Comparison of ENCODE assay signal across 9 cellular contexts in genomic region chr7:47327698-47328391, GRCh38.
DNase-seq lines count a peak whose midpoint lies in the region; FAIRE-seq and TF ChIP-seq lines count a peak whose summit lies in the region.
"Had no signal": no experiment of that assay in that cellular context is flagged by ENCODE, and none has a peak within 500 bp of the region (broad histone marks: within the 10 kb centered on the region; RNA-seq: fewer than 3 reads in every experiment).

No MANE protein-coding gene starts in this region.

- H3K4me2 ChIP-seq in endothelial cell of umbilical vein (ENCODE audit: insufficient read depth, low read length), result peak overlapping the region; percentile 33

- peak overlapping the region; percentile 5 for H3K9ac ChIP-seq in endothelial cell of umbilical vein (replicated peaks; ENCODE audit: extremely low read depth, insufficient read depth, low read length)

- no peaks in the 10 kb centered on the region for H3K79me2 ChIP-seq in endothelial cell of umbilical vein (ENCODE audit: control insufficient read depth, insufficient read depth, low read length)

- peak; percentile 90 for FAIRE-seq in endothelial cell of umbilical vein (lab: Jason Lieb, UNC)

- H3K4me3 ChIP-seq in endothelial cell of umbilical vein (replicated peaks in 1 of 3; ENCODE audit: insufficient read depth in 1 of 3, low read depth in 1 of 3, low read length in 3 of 3), result peak overlapping the region in 1 of 3 experiments; percentile 13
- H3K4me3 ChIP-seq in transverse colon, result peak overlapping the region in 2 of 4 donors; percentile 17 to 28

- TF ChIP-seq POLR2A in endothelial cell of umbilical vein (IDR thresholded peaks at IDR 0.05; ENCODE audit: low read depth, low read length) (no peak), transverse colon (IDR thresholded peaks at IDR 0.05) (no peak)

- in situ Hi-C loops in transverse colon (cut with MboI; ENCODE audit: low pct_ligation_motif_present in 1 of 4, low pct_unique_long_range_greater_than_20kb in 1 of 4, low sequenced_read_pairs in 3 of 4), result no loop called here

- DNase-seq in NCI-H1048 (lab: John Stamatoyannopoulos, UW) (peak; percentile 7), endothelial cell of umbilical vein (ENCODE audit: low read depth, low spot score) (peak; percentile 48), lung microvascular endothelial cell (ENCODE audit: low read depth in 2 of 2) (peak; percentile 20 to 73), transverse colon (peak; percentile 79), NCI-H146 treated with DMSO at 0.1 percent for 48 hours (lab: John Stamatoyannopoulos, UW; ENCODE audit: unreplicated experiment) (no peak), NCI-H345 treated with DMSO at 0.1 percent for 48 hours (lab: John Stamatoyannopoulos, UW; ENCODE audit: unreplicated experiment) (no peak), NCI-H1436 treated with DMSO at 0.1 percent for 48 hours (lab: John Stamatoyannopoulos, UW) (no peak)
- DNase-seq: DND-41 had no signal

- H3K9me1 ChIP-seq in endothelial cell of umbilical vein (replicated peaks; ENCODE audit: control insufficient read depth, extremely low read depth, insufficient read depth, low read length), result no peaks in the 10 kb centered on the region

- H3K9me3 ChIP-seq in endothelial cell of umbilical vein (replicated peaks; ENCODE audit: control insufficient read depth, insufficient read depth, low read length), result no peaks in the 10 kb centered on the region
- no peaks in the 10 kb centered on the region for H3K9me3 ChIP-seq in transverse colon

- TF ChIP-seq CTCF in 22Rv1 (IDR thresholded peaks at IDR 0.05), result no peak
- no peak for TF ChIP-seq CTCF in endothelial cell of umbilical vein (IDR thresholded peaks at IDR 0.05; ENCODE audit: extremely low read depth in 1 of 2, insufficient read depth in 1 of 2, low read depth in 1 of 2, low read length in 2 of 2)
- no peak for TF ChIP-seq CTCF in transverse colon (IDR thresholded peaks at IDR 0.05)

- WGBS in transverse colon (ENCODE audit: low coverage in 1 of 2), 2 donors, result 31 to 40% methylated on average over 1 to 16 of the region's 24 CpGs

- BruUV-seq in endothelial cell of umbilical vein (replicated peaks; lab: Mats Ljungman, UMichigan), result no TSS peak

- dilution Hi-C loops in endothelial cell of umbilical vein (cut with MboI; ENCODE audit: extremely low pct_ligation_motif_present, low sequenced_read_pairs), result no loop called here

- CTCF ChIA-PET in endothelial cell of umbilical vein (lab: Charles Lee), result interaction anchor here (3.3 kb wide), 1 partner anchor 61 kb away, joined by 29 read pairs; no protein-coding TSS in a partner anchor

- intact Hi-C loops in endothelial cell of umbilical vein (cut with micrococcal nuclease) (loop anchor here (5.0 to 10.0 kb wide), 3 partner anchors 61 to 1763 kb away; no protein-coding TSS in a partner anchor), transverse colon (cut with DNase I; ENCODE audit: low total_unique reads) (no loop called here)

- H3K36me3 ChIP-seq in endothelial cell of umbilical vein (ENCODE audit: control insufficient read depth in 2 of 2, extremely low read depth in 1 of 2, insufficient read depth in 2 of 2, low read length in 2 of 2), result no peaks in the 10 kb centered on the region
- no peaks in the 10 kb centered on the region for H3K36me3 ChIP-seq in transverse colon

- H2AFZ ChIP-seq in endothelial cell of umbilical vein (ENCODE audit: low read depth, low read length), result peak overlapping the region; percentile 73

- POLR2A ChIA-PET in endothelial cell of umbilical vein (lab: Charles Lee), result no interaction called here

- H4K20me1 ChIP-seq in endothelial cell of umbilical vein (replicated peaks; ENCODE audit: control insufficient read depth, extremely low read depth, insufficient read depth, low read length), result no peaks in the 10 kb centered on the region

- peaks cover 32% of the 10 kb centered on the region for H3K4me1 ChIP-seq in endothelial cell of umbilical vein (ENCODE audit: control insufficient read depth, extremely low read depth, insufficient read depth, low read length)
- peaks cover 26 to 47% (median 37%) of the 10 kb centered on the region in 4 donors for H3K4me1 ChIP-seq in transverse colon

- TF ChIP-seq EP300 in transverse colon (IDR thresholded peaks at IDR 0.05; ENCODE audit: low read depth), result no peak

- no peaks in the 10 kb centered on the region for H3K27me3 ChIP-seq in endothelial cell of umbilical vein (ENCODE audit: control insufficient read depth in 2 of 2, insufficient read depth in 2 of 2, low read length in 2 of 2)
- no peaks in the 10 kb centered on the region for H3K27me3 ChIP-seq in transverse colon

- H3K27ac ChIP-seq in 22Rv1 (peak overlapping the region; percentile 41), endothelial cell of umbilical vein (ENCODE audit: insufficient read depth, low read depth, low read length) (peak overlapping the region; percentile 38), transverse colon (peak overlapping the region; percentile 60 to 88 (median 83))

TF ChIP-seq in endothelial cell of umbilical vein, 7 proteins besides CTCF, POLR2A, EP300 and RAD21:
- TF ChIP-seq POLR2AphosphoS5 (IDR thresholded peaks at IDR 0.05; ENCODE audit: insufficient read depth, low read depth, low read length) (no peak), EZH2 (IDR thresholded peaks at IDR 0.05; ENCODE audit: borderline replicate concordance, low read depth, low read length, severe bottlenecking) (no peak), GATA2 (IDR thresholded peaks at IDR 0.05; ENCODE audit: insufficient read depth, insufficient read length, low read depth, low read length) (no peak), MAX (IDR thresholded peaks at IDR 0.05; ENCODE audit: insufficient read depth, insufficient read length) (no peak), MYC (IDR thresholded peaks at IDR 0.05; ENCODE audit: low read depth, low read length) (no peak), JUN (IDR thresholded peaks at IDR 0.05; ENCODE audit: borderline replicate concordance, insufficient read depth, insufficient read length, low read depth) (no peak)

Comparison
In these comparisons a context has a peak if more than half of its experiments do, and no peak if none do; other contexts are left out.
1. DNase-seq: peak in NCI-H1048 (single experiment), endothelial cell of umbilical vein (single experiment), lung microvascular endothelial cell (2 of 2) and transverse colon (single experiment); none in NCI-H146 treated with DMSO at 0.1 percent for 48 hours (single experiment), NCI-H345 treated with DMSO at 0.1 percent for 48 hours (single experiment) and NCI-H1436 treated with DMSO at 0.1 percent for 48 hours (single experiment).
2. Peak in every context shown above with its lines, with median percentiles within 50 percentile points of each other: H3K27ac ChIP-seq.